ENCODE assay signal across 10 cellular contexts in genomic region chr11:45809456-45810395, GRCh38. TPM values are rescaled to one million over a fixed set of nuclear protein-coding genes. Genes with fewer than 3 reads are reported as not detected.
A peak's percentile ranks its signal among the peaks of the same experiment; 100 is the strongest.
DNase-seq lines count a peak whose midpoint lies in the region; ATAC-seq, FAIRE-seq and TF ChIP-seq lines count a peak whose summit lies in the region.
"Had no signal": no experiment of that assay in that cellular context is flagged by ENCODE, and none has a peak within 500 bp of the region (broad histone marks: within the 10 kb centered on the region; RNA-seq: fewer than 3 reads in every experiment).

No MANE protein-coding gene starts in this region.

- no peak overlapping the region for H3K4me3 ChIP-seq in SK-N-MC
- H3K4me3 ChIP-seq in bronchial epithelial cell (ENCODE audit: low read depth, low read length) = no peak overlapping the region
- no peak overlapping the region for H3K4me3 ChIP-seq in osteoblast (ENCODE audit: insufficient read depth, low read length)

- H3K4me1 ChIP-seq in osteoblast (ENCODE audit: insufficient read depth, low read length) = peaks cover 23% of the 10 kb centered on the region

- peaks cover 8% of the 10 kb centered on the region; the same call in 1 of the 2 replicates for H3K36me3 ChIP-seq in SK-N-MC (ENCODE audit: insufficient read depth, low read length)
- H3K36me3 ChIP-seq in bronchial epithelial cell (ENCODE audit: control insufficient read depth, insufficient read depth, low read length) = peaks cover 11% of the 10 kb centered on the region
- H3K36me3 ChIP-seq in osteoblast (ENCODE audit: insufficient read depth, low read length) = peaks cover 33% of the 10 kb centered on the region

- H2AFZ ChIP-seq in osteoblast (ENCODE audit: low read length) = no peak overlapping the region

- no peak for ATAC-seq in left lobe of liver

- H3K27ac ChIP-seq in SK-N-MC (peak overlapping the region; percentile 31; the same call in 1 of the 2 replicates), osteoblast (ENCODE audit: low read depth, low read length) (no peak overlapping the region), caudate nucleus (ENCODE audit: low read depth, low read length) (no peak overlapping the region)

- no peak overlapping the region for H3K4me2 ChIP-seq in osteoblast (ENCODE audit: insufficient read depth, low read length)

- H3K27me3 ChIP-seq in bronchial epithelial cell (ENCODE audit: control insufficient read depth, insufficient read depth, low read length) (no peaks in the 10 kb centered on the region), osteoblast (ENCODE audit: insufficient read depth, low read length) (no peaks in the 10 kb centered on the region)

- FAIRE-seq in bronchial epithelial cell (lab: Jason Lieb, UNC) = peak; percentile 13

- H3K9ac ChIP-seq in SK-N-MC (ENCODE audit: insufficient read length) = no peak overlapping the region

- peaks cover 33% of the 10 kb centered on the region for H3K79me2 ChIP-seq in osteoblast (ENCODE audit: insufficient read depth, low read length)

- TF ChIP-seq CTCF in bronchial epithelial cell (IDR thresholded peaks at IDR 0.05; ENCODE audit: insufficient read depth, low read length, severe bottlenecking) (no peak), osteoblast (IDR thresholded peaks at IDR 0.05; ENCODE audit: extremely low read depth, low read depth, low read length) (no peak)

- H3K9me3 ChIP-seq in SK-N-MC (ENCODE audit: low read depth, low read length) = no peaks in the 10 kb centered on the region
- no peaks in the 10 kb centered on the region for H3K9me3 ChIP-seq in osteoblast (ENCODE audit: low read depth, low read length)

- H4K20me1 ChIP-seq in osteoblast (ENCODE audit: insufficient read depth, low read length) = peaks cover 51% of the 10 kb centered on the region

- peak; percentile 47 for DNase-seq in activated CD8-positive, alpha-beta memory T cell treated with anti-CD3 and anti-CD28 coated beads, Interleukin-2, amount 50 U/mL, for 48 hours
- no peak for DNase-seq in activated CD8-positive, alpha-beta memory T cell treated with anti-CD3 and anti-CD28 coated beads for 24 hours
- DNase-seq in SK-N-MC (ENCODE audit: low read depth, low spot score) = no peak
- DNase-seq in bronchial epithelial cell (ENCODE audit: low read depth) = no peak
- peak; percentile 52 for DNase-seq in osteoblast (ENCODE audit: insufficient read length, low spot score, missing footprints)
- DNase-seq in left lobe of liver (ENCODE audit: low spot score) = no peak
- no peak for DNase-seq in amygdala (lab: John Stamatoyannopoulos, UW)
- DNase-seq in caudate nucleus (lab: John Stamatoyannopoulos, UW) = no peak
- DNase-seq: activated T-cell treated with anti-CD3 and anti-CD28 coated beads for 4 hours, midbrain had no signal

RNA-seq across cellular contexts. Expression of gene SLC35C1, which starts 4.8 kb away (rescaled TPM):
- total RNA-seq in bronchial epithelial cell = 7.6 and 9.5 TPM in 2 replicates
- 10.6 and 12.3 TPM in 2 replicates for total RNA-seq in osteoblast
- 13.2 TPM for total RNA-seq in left lobe of liver

RNA-seq across cellular contexts. Expression of gene CRY2, which starts 37.5 kb away (rescaled TPM):
- 10.8 and 15.5 TPM in 2 replicates for total RNA-seq in bronchial epithelial cell
- total RNA-seq in osteoblast = 21.0 and 21.8 TPM in 2 replicates
- 52.9 TPM for total RNA-seq in left lobe of liver

Comparison
In these comparisons a context has a peak if more than half of its experiments do, and no peak if none do; other contexts are left out.
1. DNase-seq: peak in activated CD8-positive, alpha-beta memory T cell treated with anti-CD3 and anti-CD28 coated beads, Interleukin-2, amount 50 U/mL, for 48 hours (single experiment) and osteoblast (single experiment); none in activated CD8-positive, alpha-beta memory T cell treated with anti-CD3 and anti-CD28 coated beads for 24 hours (single experiment), SK-N-MC (single experiment), bronchial epithelial cell (single experiment), left lobe of liver (single experiment), amygdala (0 of 56) and caudate nucleus (0 of 61).